ENCODE assay signal across 1 cellular context in the genomic region with DNA sequence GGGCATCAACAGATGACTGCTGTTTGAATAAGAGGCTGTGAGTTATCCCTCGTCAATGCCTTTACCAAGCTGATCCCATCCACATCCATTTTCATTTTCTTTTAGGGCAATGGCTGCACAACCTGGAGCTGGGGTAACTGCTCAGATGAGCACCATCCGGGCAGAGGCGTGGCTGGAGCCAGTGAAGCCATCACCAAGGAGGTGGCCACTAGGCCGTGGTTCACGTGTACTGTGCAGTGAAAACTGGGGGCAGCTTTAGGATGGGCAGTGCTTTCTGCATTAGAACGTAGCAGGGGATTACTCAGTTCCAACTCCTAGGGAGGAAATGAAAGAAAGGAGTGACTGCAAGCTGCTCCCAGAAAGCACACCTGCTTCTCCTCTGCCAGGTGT.
TF ChIP-seq lines count a peak whose summit lies in the region.

No MANE protein-coding gene starts in this region.

TF ChIP-seq in HepG2, 621 proteins besides CTCF, POLR2A, EP300 and RAD21 (continued from another document):
- TF ChIP-seq, protein P1, sequence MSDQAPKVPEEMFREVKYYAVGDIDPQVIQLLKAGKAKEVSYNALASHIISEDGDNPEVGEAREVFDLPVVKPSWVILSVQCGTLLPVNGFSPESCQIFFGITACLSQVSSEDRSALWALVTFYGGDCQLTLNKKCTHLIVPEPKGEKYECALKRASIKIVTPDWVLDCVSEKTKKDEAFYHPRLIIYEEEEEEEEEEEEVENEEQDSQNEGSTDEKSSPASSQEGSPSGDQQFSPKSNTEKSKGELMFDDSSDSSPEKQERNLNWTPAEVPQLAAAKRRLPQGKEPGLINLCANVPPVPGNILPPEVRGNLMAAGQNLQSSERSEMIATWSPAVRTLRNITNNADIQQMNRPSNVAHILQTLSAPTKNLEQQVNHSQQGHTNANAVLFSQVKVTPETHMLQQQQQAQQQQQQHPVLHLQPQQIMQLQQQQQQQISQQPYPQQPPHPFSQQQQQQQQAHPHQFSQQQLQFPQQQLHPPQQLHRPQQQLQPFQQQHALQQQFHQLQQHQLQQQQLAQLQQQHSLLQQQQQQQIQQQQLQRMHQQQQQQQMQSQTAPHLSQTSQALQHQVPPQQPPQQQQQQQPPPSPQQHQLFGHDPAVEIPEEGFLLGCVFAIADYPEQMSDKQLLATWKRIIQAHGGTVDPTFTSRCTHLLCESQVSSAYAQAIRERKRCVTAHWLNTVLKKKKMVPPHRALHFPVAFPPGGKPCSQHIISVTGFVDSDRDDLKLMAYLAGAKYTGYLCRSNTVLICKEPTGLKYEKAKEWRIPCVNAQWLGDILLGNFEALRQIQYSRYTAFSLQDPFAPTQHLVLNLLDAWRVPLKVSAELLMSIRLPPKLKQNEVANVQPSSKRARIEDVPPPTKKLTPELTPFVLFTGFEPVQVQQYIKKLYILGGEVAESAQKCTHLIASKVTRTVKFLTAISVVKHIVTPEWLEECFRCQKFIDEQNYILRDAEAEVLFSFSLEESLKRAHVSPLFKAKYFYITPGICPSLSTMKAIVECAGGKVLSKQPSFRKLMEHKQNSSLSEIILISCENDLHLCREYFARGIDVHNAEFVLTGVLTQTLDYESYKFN (CRISPR knock-in tag; conservative IDR thresholded peaks at IDR 0.05) = no peak
- TF ChIP-seq NRL (CRISPR knock-in tag; IDR thresholded peaks at IDR 0.05; ENCODE audit: borderline replicate concordance) (0 out of 2 replicates have a peak, but pooled peaks have one; percentile 34), ZNF350 (CRISPR knock-in tag; IDR thresholded peaks at IDR 0.05; ENCODE audit: borderline replicate concordance, low read depth) (0 out of 2 replicates have a peak, but pooled peaks have one; percentile 20), PHF8 (CRISPR knock-in tag; IDR thresholded peaks at IDR 0.05) (0 out of 2 replicates have a peak, but pooled peaks have one; percentile 1), DNMT1 (CRISPR knock-in tag; IDR thresholded peaks at IDR 0.05) (0 out of 2 replicates have a peak, but pooled peaks have one; percentile 3), HES4 (CRISPR knock-in tag; IDR thresholded peaks at IDR 0.05; ENCODE audit: borderline replicate concordance) (0 out of 2 replicates have a peak, but pooled peaks have one; percentile 31)
- TF ChIP-seq, protein P2, sequence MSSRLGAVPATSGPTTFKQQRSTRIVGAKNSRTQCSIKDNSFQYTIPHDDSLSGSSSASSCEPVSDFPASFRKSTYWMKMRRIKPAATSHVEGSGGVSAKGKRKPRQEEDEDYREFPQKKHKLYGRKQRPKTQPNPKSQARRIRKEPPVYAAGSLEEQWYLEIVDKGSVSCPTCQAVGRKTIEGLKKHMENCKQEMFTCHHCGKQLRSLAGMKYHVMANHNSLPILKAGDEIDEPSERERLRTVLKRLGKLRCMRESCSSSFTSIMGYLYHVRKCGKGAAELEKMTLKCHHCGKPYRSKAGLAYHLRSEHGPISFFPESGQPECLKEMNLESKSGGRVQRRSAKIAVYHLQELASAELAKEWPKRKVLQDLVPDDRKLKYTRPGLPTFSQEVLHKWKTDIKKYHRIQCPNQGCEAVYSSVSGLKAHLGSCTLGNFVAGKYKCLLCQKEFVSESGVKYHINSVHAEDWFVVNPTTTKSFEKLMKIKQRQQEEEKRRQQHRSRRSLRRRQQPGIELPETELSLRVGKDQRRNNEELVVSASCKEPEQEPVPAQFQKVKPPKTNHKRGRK (CRISPR knock-in tag; IDR thresholded peaks at IDR 0.05) = no peak
